In the genomic region with DNA sequence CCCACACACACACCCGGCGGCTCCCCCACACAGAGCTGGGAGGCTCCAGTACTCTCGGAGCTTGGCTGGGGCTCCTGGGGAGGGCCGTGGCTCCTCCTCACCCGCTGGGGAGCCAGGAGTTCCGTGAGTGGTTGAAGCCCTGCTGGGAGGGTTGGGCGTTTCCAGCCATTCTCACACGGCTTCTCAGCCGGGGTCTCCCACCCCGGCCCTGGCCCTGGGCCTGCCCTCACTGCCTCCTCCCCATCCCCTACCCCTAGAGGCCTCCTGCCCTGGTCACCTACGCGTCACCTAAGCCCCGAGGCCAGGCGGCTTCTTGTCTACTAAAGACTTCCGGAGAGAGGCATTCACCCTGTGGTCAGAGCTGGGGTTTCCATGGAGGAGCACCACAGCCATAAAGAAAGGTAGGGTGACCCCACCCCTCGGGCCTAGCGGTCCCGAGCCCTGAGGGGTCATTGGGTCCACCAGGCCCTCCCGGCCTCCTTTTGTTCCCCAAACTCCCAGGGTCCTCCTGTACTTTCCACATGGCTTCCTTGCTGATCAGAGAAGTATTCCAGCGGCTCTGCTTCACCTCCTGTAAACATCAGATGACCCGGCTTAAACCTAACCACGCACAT, we compare ENCODE assay signal across 1 cellular context.
TF ChIP-seq lines count a peak whose summit lies in the region.

No MANE protein-coding gene starts in this region.

TF ChIP-seq in HepG2, 621 proteins besides CTCF, POLR2A, EP300 and RAD21 (continued from another document and continues in another):
- TF ChIP-seq, protein P1, sequence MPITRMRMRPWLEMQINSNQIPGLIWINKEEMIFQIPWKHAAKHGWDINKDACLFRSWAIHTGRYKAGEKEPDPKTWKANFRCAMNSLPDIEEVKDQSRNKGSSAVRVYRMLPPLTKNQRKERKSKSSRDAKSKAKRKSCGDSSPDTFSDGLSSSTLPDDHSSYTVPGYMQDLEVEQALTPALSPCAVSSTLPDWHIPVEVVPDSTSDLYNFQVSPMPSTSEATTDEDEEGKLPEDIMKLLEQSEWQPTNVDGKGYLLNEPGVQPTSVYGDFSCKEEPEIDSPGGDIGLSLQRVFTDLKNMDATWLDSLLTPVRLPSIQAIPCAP (CRISPR knock-in tag; IDR thresholded peaks at IDR 0.05; ENCODE audit: low read depth), result no peak
- TF ChIP-seq, protein P2, sequence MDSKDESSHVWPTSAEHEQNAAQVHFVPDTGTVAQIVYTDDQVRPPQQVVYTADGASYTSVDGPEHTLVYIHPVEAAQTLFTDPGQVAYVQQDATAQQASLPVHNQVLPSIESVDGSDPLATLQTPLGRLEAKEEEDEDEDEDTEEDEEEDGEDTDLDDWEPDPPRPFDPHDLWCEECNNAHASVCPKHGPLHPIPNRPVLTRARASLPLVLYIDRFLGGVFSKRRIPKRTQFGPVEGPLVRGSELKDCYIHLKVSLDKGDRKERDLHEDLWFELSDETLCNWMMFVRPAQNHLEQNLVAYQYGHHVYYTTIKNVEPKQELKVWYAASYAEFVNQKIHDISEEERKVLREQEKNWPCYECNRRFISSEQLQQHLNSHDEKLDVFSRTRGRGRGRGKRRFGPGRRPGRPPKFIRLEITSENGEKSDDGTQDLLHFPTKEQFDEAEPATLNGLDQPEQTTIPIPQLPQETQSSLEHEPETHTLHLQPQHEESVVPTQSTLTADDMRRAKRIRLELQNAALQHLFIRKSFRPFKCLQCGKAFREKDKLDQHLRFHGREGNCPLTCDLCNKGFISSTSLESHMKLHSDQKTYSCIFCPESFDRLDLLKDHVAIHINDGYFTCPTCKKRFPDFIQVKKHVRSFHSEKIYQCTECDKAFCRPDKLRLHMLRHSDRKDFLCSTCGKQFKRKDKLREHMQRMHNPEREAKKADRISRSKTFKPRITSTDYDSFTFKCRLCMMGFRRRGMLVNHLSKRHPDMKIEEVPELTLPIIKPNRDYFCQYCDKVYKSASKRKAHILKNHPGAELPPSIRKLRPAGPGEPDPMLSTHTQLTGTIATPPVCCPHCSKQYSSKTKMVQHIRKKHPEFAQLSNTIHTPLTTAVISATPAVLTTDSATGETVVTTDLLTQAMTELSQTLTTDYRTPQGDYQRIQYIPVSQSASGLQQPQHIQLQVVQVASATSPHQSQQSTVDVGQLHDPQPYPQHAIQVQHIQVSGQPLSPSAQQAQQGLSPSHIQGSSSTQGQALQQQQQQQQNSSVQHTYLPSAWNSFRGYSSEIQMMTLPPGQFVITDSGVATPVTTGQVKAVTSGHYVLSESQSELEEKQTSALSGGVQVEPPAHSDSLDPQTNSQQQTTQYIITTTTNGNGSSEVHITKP (CRISPR knock-in tag; IDR thresholded peaks at IDR 0.05; ENCODE audit: low read depth), result no peak
- 0 out of 2 replicates have a peak, but pooled peaks have one; percentile 78 for TF ChIP-seq ZNF713 (CRISPR knock-in tag; IDR thresholded peaks at IDR 0.05)
- TF ChIP-seq ZFP1 (CRISPR knock-in tag; IDR thresholded peaks at IDR 0.05), result no peak
- TF ChIP-seq U2AF2 (IDR thresholded peaks at IDR 0.05; ENCODE audit: low read depth, low read length), result no peak
- TF ChIP-seq ZNF781 (CRISPR knock-in tag; IDR thresholded peaks at IDR 0.05; ENCODE audit: borderline replicate concordance, not compliant biosample characterization), result peak; percentile 54
- no peak for TF ChIP-seq ETV6 (CRISPR knock-in tag; conservative IDR thresholded peaks at IDR 0.05)
- no peak for TF ChIP-seq PRPF4 (IDR thresholded peaks at IDR 0.05; ENCODE audit: low read depth, low read length, poor library complexity, severe bottlenecking)
- TF ChIP-seq ZNF660 (CRISPR knock-in tag; IDR thresholded peaks at IDR 0.05; ENCODE audit: borderline replicate concordance, low read depth), result no peak
- TF ChIP-seq ZNF530 (CRISPR knock-in tag; IDR thresholded peaks at IDR 0.05; ENCODE audit: low read depth), result no peak
- 0 out of 2 replicates have a peak, but pooled peaks have one; percentile 55 for TF ChIP-seq ZNF138 (CRISPR knock-in tag; IDR thresholded peaks at IDR 0.05; ENCODE audit: low read depth)
- TF ChIP-seq SIN3A (IDR thresholded peaks at IDR 0.05; ENCODE audit: borderline replicate concordance, low read depth, low read length), result no peak
- TF ChIP-seq ZNF605 (CRISPR knock-in tag; IDR thresholded peaks at IDR 0.05), result peak; percentile 61; the same call in 1 of the 2 replicates
- no peak; the same call in 1 of the 2 replicates for TF ChIP-seq BORCS8-MEF2B (CRISPR knock-in tag; IDR thresholded peaks at IDR 0.05)
- TF ChIP-seq PPARG (CRISPR knock-in tag; conservative IDR thresholded peaks at IDR 0.05), result no peak
- 0 out of 2 replicates have a peak, but pooled peaks have one; percentile 44 for TF ChIP-seq ZNF543 (CRISPR knock-in tag; IDR thresholded peaks at IDR 0.05)
- TF ChIP-seq FOXM1 (CRISPR knock-in tag; IDR thresholded peaks at IDR 0.05), result no peak
- TF ChIP-seq, protein P3, sequence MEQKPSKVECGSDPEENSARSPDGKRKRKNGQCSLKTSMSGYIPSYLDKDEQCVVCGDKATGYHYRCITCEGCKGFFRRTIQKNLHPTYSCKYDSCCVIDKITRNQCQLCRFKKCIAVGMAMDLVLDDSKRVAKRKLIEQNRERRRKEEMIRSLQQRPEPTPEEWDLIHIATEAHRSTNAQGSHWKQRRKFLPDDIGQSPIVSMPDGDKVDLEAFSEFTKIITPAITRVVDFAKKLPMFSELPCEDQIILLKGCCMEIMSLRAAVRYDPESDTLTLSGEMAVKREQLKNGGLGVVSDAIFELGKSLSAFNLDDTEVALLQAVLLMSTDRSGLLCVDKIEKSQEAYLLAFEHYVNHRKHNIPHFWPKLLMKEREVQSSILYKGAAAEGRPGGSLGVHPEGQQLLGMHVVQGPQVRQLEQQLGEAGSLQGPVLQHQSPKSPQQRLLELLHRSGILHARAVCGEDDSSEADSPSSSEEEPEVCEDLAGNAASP (CRISPR knock-in tag; IDR thresholded peaks at IDR 0.05; ENCODE audit: borderline replicate concordance), result no peak
- no peak for TF ChIP-seq HCFC1 (IDR thresholded peaks at IDR 0.05; ENCODE audit: low read depth, low read length)
- TF ChIP-seq HES4 (CRISPR knock-in tag; IDR thresholded peaks at IDR 0.05; ENCODE audit: borderline replicate concordance), result peak; percentile 89
- peak; percentile 38; the same call in 1 of the 2 replicates for TF ChIP-seq ZNF564 (CRISPR knock-in tag; IDR thresholded peaks at IDR 0.05)
- TF ChIP-seq SALL2 (CRISPR knock-in tag; IDR thresholded peaks at IDR 0.05), result no peak
- TF ChIP-seq KLF6 (CRISPR knock-in tag; IDR thresholded peaks at IDR 0.05), result 0 out of 2 replicates have a peak, but pooled peaks have one; percentile 24
- TF ChIP-seq JARID2 (CRISPR knock-in tag; IDR thresholded peaks at IDR 0.05; ENCODE audit: insufficient replicate concordance), result no peak
- no peak for TF ChIP-seq ZNF382 (CRISPR knock-in tag; IDR thresholded peaks at IDR 0.05; ENCODE audit: borderline replicate concordance)
- no peak for TF ChIP-seq MAFF (IDR thresholded peaks at IDR 0.05; ENCODE audit: low read depth, low read length)
- TF ChIP-seq HMGA1 (CRISPR knock-in tag; conservative IDR thresholded peaks at IDR 0.05), result no peak
- no peak for TF ChIP-seq HOXA7 (CRISPR knock-in tag; IDR thresholded peaks at IDR 0.05)
- no peak for TF ChIP-seq MTF2 (CRISPR knock-in tag; IDR thresholded peaks at IDR 0.05; ENCODE audit: borderline replicate concordance)
- no peak for TF ChIP-seq NR2F2 (IDR thresholded peaks at IDR 0.05; ENCODE audit: borderline replicate concordance, low read depth)
- TF ChIP-seq ZNF709 (CRISPR knock-in tag; IDR thresholded peaks at IDR 0.05), result peak; percentile 85
- no peak for TF ChIP-seq ZNF737 (CRISPR knock-in tag; IDR thresholded peaks at IDR 0.05; ENCODE audit: borderline replicate concordance)
- no peak for TF ChIP-seq ZNF17 (CRISPR knock-in tag; IDR thresholded peaks at IDR 0.05)
- TF ChIP-seq ZNF510 (CRISPR knock-in tag; IDR thresholded peaks at IDR 0.05; ENCODE audit: low read depth), result 0 out of 2 replicates have a peak, but pooled peaks have one; percentile 64
- TF ChIP-seq HOXA9 (CRISPR knock-in tag; IDR thresholded peaks at IDR 0.05; ENCODE audit: borderline replicate concordance), result no peak
- TF ChIP-seq ZNF749 (CRISPR knock-in tag; IDR thresholded peaks at IDR 0.05; ENCODE audit: borderline replicate concordance), result no peak
- TF ChIP-seq, protein P4, sequence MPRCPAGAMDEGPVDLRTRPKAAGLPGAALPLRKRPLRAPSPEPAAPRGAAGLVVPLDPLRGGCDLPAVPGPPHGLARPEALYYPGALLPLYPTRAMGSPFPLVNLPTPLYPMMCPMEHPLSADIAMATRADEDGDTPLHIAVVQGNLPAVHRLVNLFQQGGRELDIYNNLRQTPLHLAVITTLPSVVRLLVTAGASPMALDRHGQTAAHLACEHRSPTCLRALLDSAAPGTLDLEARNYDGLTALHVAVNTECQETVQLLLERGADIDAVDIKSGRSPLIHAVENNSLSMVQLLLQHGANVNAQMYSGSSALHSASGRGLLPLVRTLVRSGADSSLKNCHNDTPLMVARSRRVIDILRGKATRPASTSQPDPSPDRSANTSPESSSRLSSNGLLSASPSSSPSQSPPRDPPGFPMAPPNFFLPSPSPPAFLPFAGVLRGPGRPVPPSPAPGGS (CRISPR knock-in tag; IDR thresholded peaks at IDR 0.05), result no peak
- peak; percentile 66; the same call in 1 of the 2 replicates for TF ChIP-seq REPIN1 (CRISPR knock-in tag; IDR thresholded peaks at IDR 0.05; ENCODE audit: borderline replicate concordance, low read depth)
- no peak for TF ChIP-seq PAX8 (CRISPR knock-in tag; IDR thresholded peaks at IDR 0.05; ENCODE audit: borderline replicate concordance)
- no peak for TF ChIP-seq CBFB (CRISPR knock-in tag; IDR thresholded peaks at IDR 0.05)
- no peak for TF ChIP-seq NFE2L1 (CRISPR knock-in tag; IDR thresholded peaks at IDR 0.05; ENCODE audit: borderline replicate concordance)
- TF ChIP-seq ZMYM4 (CRISPR knock-in tag; IDR thresholded peaks at IDR 0.05), result peak; percentile 58; the same call in 1 of the 2 replicates
- TF ChIP-seq RBFOX2 (IDR thresholded peaks at IDR 0.05; ENCODE audit: low read depth, low read length), result peak; percentile 80
- peak; percentile 93 for TF ChIP-seq ZNF263 (CRISPR knock-in tag; IDR thresholded peaks at IDR 0.05)
- no peak for TF ChIP-seq ARNT2 (CRISPR knock-in tag; IDR thresholded peaks at IDR 0.05; ENCODE audit: low read depth)
- TF ChIP-seq, protein P5, sequence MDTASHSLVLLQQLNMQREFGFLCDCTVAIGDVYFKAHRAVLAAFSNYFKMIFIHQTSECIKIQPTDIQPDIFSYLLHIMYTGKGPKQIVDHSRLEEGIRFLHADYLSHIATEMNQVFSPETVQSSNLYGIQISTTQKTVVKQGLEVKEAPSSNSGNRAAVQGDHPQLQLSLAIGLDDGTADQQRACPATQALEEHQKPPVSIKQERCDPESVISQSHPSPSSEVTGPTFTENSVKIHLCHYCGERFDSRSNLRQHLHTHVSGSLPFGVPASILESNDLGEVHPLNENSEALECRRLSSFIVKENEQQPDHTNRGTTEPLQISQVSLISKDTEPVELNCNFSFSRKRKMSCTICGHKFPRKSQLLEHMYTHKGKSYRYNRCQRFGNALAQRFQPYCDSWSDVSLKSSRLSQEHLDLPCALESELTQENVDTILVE (CRISPR knock-in tag; IDR thresholded peaks at IDR 0.05), result no peak; the same call in 1 of the 2 replicates
- peak; percentile 39 for TF ChIP-seq ELF3 (CRISPR knock-in tag; IDR thresholded peaks at IDR 0.05)
- no peak for TF ChIP-seq IKZF1 (IDR thresholded peaks at IDR 0.05)
- no peak for TF ChIP-seq ZSCAN30 (CRISPR knock-in tag; IDR thresholded peaks at IDR 0.05)
- TF ChIP-seq, protein P6, sequence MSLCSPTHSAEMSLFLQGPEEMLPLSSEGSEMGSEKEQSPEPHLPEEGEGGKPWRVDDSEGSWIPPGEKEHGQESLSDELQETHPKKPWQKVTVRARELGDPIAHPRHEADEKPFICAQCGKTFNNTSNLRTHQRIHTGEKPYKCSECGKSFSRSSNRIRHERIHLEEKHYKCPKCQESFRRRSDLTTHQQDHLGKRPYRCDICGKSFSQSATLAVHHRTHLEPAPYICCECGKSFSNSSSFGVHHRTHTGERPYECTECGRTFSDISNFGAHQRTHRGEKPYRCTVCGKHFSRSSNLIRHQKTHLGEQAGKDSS (CRISPR knock-in tag; IDR thresholded peaks at IDR 0.05; ENCODE audit: borderline replicate concordance, low read depth), result peak; percentile 45; the same call in 1 of the 2 replicates
- TF ChIP-seq ZFYVE20 (CRISPR knock-in tag; IDR thresholded peaks at IDR 0.05; ENCODE audit: borderline replicate concordance, low read depth), result no peak
- no peak for TF ChIP-seq U2AF1 (optimal IDR thresholded peaks at IDR 0.05; ENCODE audit: low read depth, low read length)
- no peak for TF ChIP-seq ZNF101 (CRISPR knock-in tag; IDR thresholded peaks at IDR 0.05; ENCODE audit: borderline replicate concordance, low read depth)
- TF ChIP-seq, protein P7, sequence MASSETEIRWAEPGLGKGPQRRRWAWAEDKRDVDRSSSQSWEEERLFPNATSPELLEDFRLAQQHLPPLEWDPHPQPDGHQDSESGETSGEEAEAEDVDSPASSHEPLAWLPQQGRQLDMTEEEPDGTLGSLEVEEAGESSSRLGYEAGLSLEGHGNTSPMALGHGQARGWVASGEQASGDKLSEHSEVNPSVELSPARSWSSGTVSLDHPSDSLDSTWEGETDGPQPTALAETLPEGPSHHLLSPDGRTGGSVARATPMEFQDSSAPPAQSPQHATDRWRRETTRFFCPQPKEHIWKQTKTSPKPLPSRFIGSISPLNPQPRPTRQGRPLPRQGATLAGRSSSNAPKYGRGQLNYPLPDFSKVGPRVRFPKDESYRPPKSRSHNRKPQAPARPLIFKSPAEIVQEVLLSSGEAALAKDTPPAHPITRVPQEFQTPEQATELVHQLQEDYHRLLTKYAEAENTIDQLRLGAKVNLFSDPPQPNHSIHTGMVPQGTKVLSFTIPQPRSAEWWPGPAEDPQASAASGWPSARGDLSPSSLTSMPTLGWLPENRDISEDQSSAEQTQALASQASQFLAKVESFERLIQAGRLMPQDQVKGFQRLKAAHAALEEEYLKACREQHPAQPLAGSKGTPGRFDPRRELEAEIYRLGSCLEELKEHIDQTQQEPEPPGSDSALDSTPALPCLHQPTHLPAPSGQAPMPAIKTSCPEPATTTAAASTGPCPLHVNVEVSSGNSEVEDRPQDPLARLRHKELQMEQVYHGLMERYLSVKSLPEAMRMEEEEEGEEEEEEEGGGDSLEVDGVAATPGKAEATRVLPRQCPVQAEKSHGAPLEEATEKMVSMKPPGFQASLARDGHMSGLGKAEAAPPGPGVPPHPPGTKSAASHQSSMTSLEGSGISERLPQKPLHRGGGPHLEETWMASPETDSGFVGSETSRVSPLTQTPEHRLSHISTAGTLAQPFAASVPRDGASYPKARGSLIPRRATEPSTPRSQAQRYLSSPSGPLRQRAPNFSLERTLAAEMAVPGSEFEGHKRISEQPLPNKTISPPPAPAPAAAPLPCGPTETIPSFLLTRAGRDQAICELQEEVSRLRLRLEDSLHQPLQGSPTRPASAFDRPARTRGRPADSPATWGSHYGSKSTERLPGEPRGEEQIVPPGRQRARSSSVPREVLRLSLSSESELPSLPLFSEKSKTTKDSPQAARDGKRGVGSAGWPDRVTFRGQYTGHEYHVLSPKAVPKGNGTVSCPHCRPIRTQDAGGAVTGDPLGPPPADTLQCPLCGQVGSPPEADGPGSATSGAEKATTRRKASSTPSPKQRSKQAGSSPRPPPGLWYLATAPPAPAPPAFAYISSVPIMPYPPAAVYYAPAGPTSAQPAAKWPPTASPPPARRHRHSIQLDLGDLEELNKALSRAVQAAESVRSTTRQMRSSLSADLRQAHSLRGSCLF (CRISPR knock-in tag; IDR thresholded peaks at IDR 0.05; ENCODE audit: borderline replicate concordance), result no peak
- no peak for TF ChIP-seq SIN3B (IDR thresholded peaks at IDR 0.05; ENCODE audit: low read length)
